In genomic region chr1:63463248-63463647, GRCh38 we compare ENCODE assay signal across 21 cellular contexts. TPM values are rescaled to one million over a fixed set of nuclear protein-coding genes. Genes with fewer than 3 reads are reported as not detected.
DNase-seq lines count a peak whose midpoint lies in the region; ATAC-seq, FAIRE-seq and TF ChIP-seq lines count a peak whose summit lies in the region.
"Had no signal": no experiment of that assay in that cellular context is flagged by ENCODE, and none has a peak within 500 bp of the region (broad histone marks: within the 10 kb centered on the region; RNA-seq: fewer than 3 reads in every experiment).

No MANE protein-coding gene starts in this region.

- H2BK5ac ChIP-seq in neuronal stem cell (ENCODE audit: low read length): no peak overlapping the region

- H4K8ac ChIP-seq in neuronal stem cell (ENCODE audit: low read depth, low read length): no peak overlapping the region

- H3K9me3 ChIP-seq in left lung (peaks cover 3 to 10% of the 10 kb centered on the region in 2 donors), neuronal stem cell (replicated peaks in 1 of 2; ENCODE audit: control insufficient read depth in 2 of 2, insufficient read depth in 1 of 2, low read depth in 1 of 2, low read length in 2 of 2) (peaks cover 2 to 15% of the 10 kb centered on the region in 2 donors)

- no peak overlapping the region for H2AFZ ChIP-seq in neuronal stem cell (ENCODE audit: low read length)

- H3K14ac ChIP-seq in neuronal stem cell (ENCODE audit: low read length): no peak overlapping the region

- H3K4me3 ChIP-seq in bronchial epithelial cell (ENCODE audit: low read depth, low read length): no peak overlapping the region
- no peak overlapping the region for H3K4me3 ChIP-seq in left lung
- H3K4me3 ChIP-seq in neuronal stem cell (ENCODE audit: low read length in 2 of 2): no peak overlapping the region
- H3K4me3 ChIP-seq: esophagus muscularis mucosa, psoas muscle, upper lobe of left lung had no signal

- no peaks in the 10 kb centered on the region for H3K36me3 ChIP-seq in bronchial epithelial cell (ENCODE audit: control insufficient read depth, insufficient read depth, low read length)
- no peaks in the 10 kb centered on the region for H3K36me3 ChIP-seq in left lung
- H3K36me3 ChIP-seq in neuronal stem cell (replicated peaks in 1 of 2; ENCODE audit: control insufficient read depth in 2 of 2, insufficient read depth in 2 of 2, low read length in 2 of 2): peaks cover 2 to 22% of the 10 kb centered on the region in 2 donors
- H3K36me3 ChIP-seq: esophagus muscularis mucosa, upper lobe of left lung had no signal

- TF ChIP-seq CTCF in bronchial epithelial cell (IDR thresholded peaks at IDR 0.05; ENCODE audit: insufficient read depth, low read length, severe bottlenecking) (no peak), left lung (IDR thresholded peaks at IDR 0.05) (no peak)

- H2AK5ac ChIP-seq in neuronal stem cell (ENCODE audit: low read depth, low read length): no peak overlapping the region

- no peak for FAIRE-seq in bronchial epithelial cell (lab: Jason Lieb, UNC)

- no peak overlapping the region for H4K91ac ChIP-seq in neuronal stem cell (ENCODE audit: low read depth, low read length, poor library complexity)

- WGBS in neuronal stem cell (ENCODE audit: extremely low coverage in 2 of 2, insufficient read length in 2 of 2, insufficient replicate concordance in 1 of 2), 2 donors: no CpG with 5 or more reads among the region's 3 CpGs

- no peak overlapping the region for H3K4me2 ChIP-seq in neuronal stem cell (ENCODE audit: insufficient read depth, low read length, poor library complexity, severe bottlenecking)

- H3K27me3 ChIP-seq in bronchial epithelial cell (ENCODE audit: control insufficient read depth, insufficient read depth, low read length) (no peaks in the 10 kb centered on the region), left lung (no peaks in the 10 kb centered on the region), neuronal stem cell (ENCODE audit: control insufficient read depth in 3 of 3, insufficient read depth in 3 of 3, low read depth in 1 of 3, low read length in 3 of 3) (no peaks in the 10 kb centered on the region)
- H3K27me3 ChIP-seq: esophagus muscularis mucosa, upper lobe of left lung had no signal

- DNase-seq in CD1c-positive myeloid dendritic cell (ENCODE audit: extremely low spot score) (peak; percentile 64), MV-4-11 (lab: John Stamatoyannopoulos, UW) (peak; percentile 81), bronchial epithelial cell (ENCODE audit: low read depth) (peak; percentile 95), left lung (no peak), neuronal stem cell (ENCODE audit: low spot score) (no peak), NCI-H1694 (lab: John Stamatoyannopoulos, UW) (no peak)
- DNase-seq in activated effector memory CD4-positive, alpha-beta T cell treated with Interleukin-2 at 50 U/mL for 16 hours: no peak
- DNase-seq: activated B cell treated with CpG ODN at 0.5 μM for 24 hours; activated CD8-positive, alpha-beta memory T cell treated with anti-CD3 and anti-CD28 coated beads, Interleukin-2, amount 10 ng/mL, durations not matched to agents 7 days and 5 days; activated gamma-delta T cell; aorta; HFFc6; KBM-7; left colon; NCI-H1930; NCI-H69; psoas muscle; stimulated activated naive CD8-positive, alpha-beta T cell treated with anti-CD3 and anti-CD28 coated beads, Interleukin-15, Interleukin-2, amounts not matched to agents 100 U/mL and 50 U/mL, for 24 hours; upper lobe of left lung had no signal

- peak; percentile 21 for ATAC-seq in left lung
- ATAC-seq in GM19328 (IDR thresholded peaks at IDR 0.05; ENCODE audit: unreplicated experiment): no peak
- ATAC-seq: activated CD8-positive, alpha-beta memory T cell treated with anti-CD3 and anti-CD28 coated beads, Interleukin-2, amount 10 ng/mL, durations not matched to agents 7 days and 5 days; left colon; psoas muscle; stimulated activated naive CD8-positive, alpha-beta T cell treated with anti-CD3 and anti-CD28 coated beads, Interleukin-15, Interleukin-2, amounts not matched to agents 100 U/mL and 50 U/mL, for 24 hours had no signal

- no peak overlapping the region for H2BK12ac ChIP-seq in neuronal stem cell (ENCODE audit: low read length)

- no peak overlapping the region for H3K18ac ChIP-seq in neuronal stem cell (ENCODE audit: low read length)

- H3K79me1 ChIP-seq in neuronal stem cell (ENCODE audit: low read depth, low read length): no peaks in the 10 kb centered on the region

- H3K27ac ChIP-seq in left lung (peak overlapping the region in 1 of 2 donors; percentile 65), neuronal stem cell (replicated peaks; ENCODE audit: low read length) (no peak overlapping the region)
- H3K27ac ChIP-seq: esophagus muscularis mucosa, psoas muscle had no signal

- no peak overlapping the region for H3K23ac ChIP-seq in neuronal stem cell (ENCODE audit: low read depth, low read length, poor library complexity)

- H3K9ac ChIP-seq in neuronal stem cell (ENCODE audit: low read depth, low read length, poor library complexity): no peak overlapping the region

- intact Hi-C loops in left lung (cut with DNase I): no loop called here

- H2BK15ac ChIP-seq in neuronal stem cell (ENCODE audit: low read length): no peak overlapping the region

- H3K4ac ChIP-seq in neuronal stem cell (ENCODE audit: low read length): no peak overlapping the region

- H3K4me1 ChIP-seq in left lung: peaks cover 0 to 8% of the 10 kb centered on the region in 2 donors
- H3K4me1 ChIP-seq in neuronal stem cell (ENCODE audit: control insufficient read depth in 2 of 2, insufficient read depth in 1 of 2, low read depth in 1 of 2, low read length in 2 of 2): no peaks in the 10 kb centered on the region
- H3K4me1 ChIP-seq: esophagus muscularis mucosa, psoas muscle, upper lobe of left lung had no signal

- H2BK120ac ChIP-seq in neuronal stem cell (ENCODE audit: low read depth, low read length): no peak overlapping the region

RNA-seq across cellular contexts. Expression of gene ITGB3BP, which starts 59.8 kb away (rescaled TPM):
- total RNA-seq in bronchial epithelial cell (7.4 and 16.9 TPM in 2 replicates), left lung (10 to 100 TPM; 16.6 to 19.0 TPM)
- 92.4 TPM for polyA plus RNA-seq in neuronal stem cell (2013, experiment 1 of 2)
- 99.6 TPM for polyA plus RNA-seq in neuronal stem cell (2013, experiment 2 of 2)

Comparison
In these comparisons a context has a peak if more than half of its experiments do, and no peak if none do; other contexts are left out.
1. DNase-seq: peak in CD1c-positive myeloid dendritic cell (single experiment), MV-4-11 (single experiment) and bronchial epithelial cell (single experiment); none in left lung (0 of 2), activated effector memory CD4-positive, alpha-beta T cell treated with Interleukin-2 at 50 U/mL for 16 hours (single experiment), neuronal stem cell (single experiment) and NCI-H1694 (single experiment).